Comparison of ENCODE assay signal across 30 cellular contexts in the genomic region with DNA sequence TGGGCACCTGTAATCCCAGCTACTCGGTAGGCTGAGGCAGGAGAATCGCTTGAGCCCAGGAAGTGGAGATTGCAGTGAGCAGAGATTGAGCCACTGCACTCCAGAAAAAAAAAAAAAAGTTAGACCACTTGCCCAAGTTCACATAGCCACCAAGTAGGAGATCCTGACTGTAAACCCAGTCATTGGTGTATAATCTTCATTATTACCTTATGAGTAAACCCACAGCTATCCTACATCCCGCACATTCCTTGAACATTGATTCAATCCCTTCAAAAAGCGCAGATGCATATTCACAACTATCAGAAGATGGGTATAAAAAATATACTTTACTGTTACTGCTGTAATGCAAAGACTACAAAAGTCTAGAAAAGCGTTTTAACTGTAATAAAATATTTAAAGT.
"Had no signal": no experiment of that assay in that cellular context is flagged by ENCODE, and none has a peak within 500 bp of the region (broad histone marks: within the 10 kb centered on the region; RNA-seq: fewer than 3 reads in every experiment).

No MANE protein-coding gene starts in this region.

- H3K4me3 Mint-ChIP-seq: activated CD4-positive, alpha-beta T cell treated with anti-CD3 and anti-CD28 coated beads for 36 hours; activated T-cell treated with anti-CD3 and anti-CD28 coated beads, Interleukin-2, amount 50 U/mL, for 72 hours; brain; nephron progenitor cell; stimulated activated memory B cell treated with anti-CD40 and anti-IgM and Interleukin-4, amounts not matched to agents 10 μg/mL and 1 μg/mL and 100 μg/mL, for 72 hours; stimulated activated naive CD8-positive, alpha-beta T cell treated with anti-CD3 and anti-CD28 coated beads, Interleukin-15, amount 100 ng/mL, for 72 hours; T-helper 2 cell treated with Interferon-gamma antibody and Interleukin-4, amounts not matched to agents 5 μg/mL and 100 μg/mL, for 36 hours had no signal

- H3K27ac Mint-ChIP-seq: activated CD4-positive, alpha-beta T cell treated with anti-CD3 and anti-CD28 coated beads for 36 hours; activated naive CD4-positive, alpha-beta T cell treated with anti-CD3 and anti-CD28 coated beads, Interleukin-2, amount 50 U/mL, for 72 hours; activated T-cell treated with anti-CD3 and anti-CD28 coated beads, Interleukin-2, amount 50 U/mL, for 72 hours; brain; nephron progenitor cell; stimulated activated memory B cell treated with anti-CD40 and anti-IgM and Interleukin-4, amounts not matched to agents 10 μg/mL and 1 μg/mL and 100 μg/mL, for 72 hours; stimulated activated naive CD8-positive, alpha-beta T cell treated with anti-CD3 and anti-CD28 coated beads, Interleukin-15, amount 100 ng/mL, for 72 hours; T-helper 2 cell treated with Interferon-gamma antibody and Interleukin-4, amounts not matched to agents 5 μg/mL and 100 μg/mL, for 36 hours had no signal

- H3K4me1 ChIP-seq: pancreas, prostate gland, thyroid gland, upper lobe of right lung had no signal

- H3K36me3 ChIP-seq: neutrophil, pancreas, prostate gland, thyroid gland, upper lobe of right lung had no signal

- ATAC-seq: activated CD4-positive, alpha-beta T cell treated with anti-CD3 and anti-CD28 coated beads for 36 hours; activated naive CD4-positive, alpha-beta T cell treated with anti-CD3 and anti-CD28 coated beads, Interleukin-2, amount 50 U/mL, for 72 hours; activated T-cell treated with anti-CD3 and anti-CD28 coated beads, Interleukin-2, amount 50 U/mL, for 72 hours; esophagus mucosa; left cardiac atrium; left ventricle myocardium superior; pancreas; sciatic nerve; stimulated activated memory B cell treated with anti-CD40 and anti-IgM and Interleukin-4, amounts not matched to agents 10 μg/mL and 1 μg/mL and 100 μg/mL, for 72 hours; stimulated activated naive CD8-positive, alpha-beta T cell treated with anti-CD3 and anti-CD28 coated beads, Interleukin-15, amount 100 ng/mL, for 72 hours; upper lobe of right lung had no signal

- H3K27me3 Mint-ChIP-seq: brain; stimulated activated memory B cell treated with anti-CD40 and anti-IgM and Interleukin-4, amounts not matched to agents 10 μg/mL and 1 μg/mL and 100 μg/mL, for 72 hours had no signal

- H3K36me3 Mint-ChIP-seq: activated naive CD4-positive, alpha-beta T cell treated with anti-CD3 and anti-CD28 coated beads, Interleukin-2, amount 50 U/mL, for 72 hours; brain; stimulated activated memory B cell treated with anti-CD40 and anti-IgM and Interleukin-4, amounts not matched to agents 10 μg/mL and 1 μg/mL and 100 μg/mL, for 72 hours had no signal

- H3K4me1 Mint-ChIP-seq: stimulated activated memory B cell treated with anti-CD40 and anti-IgM and Interleukin-4, amounts not matched to agents 10 μg/mL and 1 μg/mL and 100 μg/mL, for 72 hours had no signal

- H3K9me3 Mint-ChIP-seq: nephron progenitor cell; stimulated activated memory B cell treated with anti-CD40 and anti-IgM and Interleukin-4, amounts not matched to agents 10 μg/mL and 1 μg/mL and 100 μg/mL, for 72 hours had no signal

- H3K4me3 ChIP-seq: pancreas, prostate gland, thyroid gland, upper lobe of right lung had no signal

- H3K27ac ChIP-seq: neutrophil, pancreas, prostate gland, thyroid gland, upper lobe of right lung had no signal

- H3K9me3 ChIP-seq: neutrophil, pancreas, prostate gland, thyroid gland, upper lobe of right lung had no signal

- H3K27me3 ChIP-seq: neutrophil, pancreas, thyroid gland, upper lobe of right lung had no signal

- DNase-seq: activated CD4-positive, alpha-beta T cell treated with anti-CD3 and anti-CD28 coated beads for 36 hours; activated CD4-positive, alpha-beta T cell treated with anti-CD3 and anti-CD28 coated beads, Interleukin-2, amount 50 U/mL, for 4 hours; activated CD4-positive, CD25-positive, alpha-beta regulatory T cell; activated naive CD4-positive, alpha-beta T cell; activated T-cell treated with anti-CD3 and anti-CD28 coated beads for 4 hours; activated T-cell treated with anti-CD3 and anti-CD28 coated beads, Interleukin-2, amount 50 U/mL, for 72 hours; anterior cingulate cortex; foreskin fibroblast; head of caudate nucleus; hippocampal formation; left cardiac atrium; left ventricle myocardium superior; nephron progenitor cell; pancreas; retina; small intestine; stimulated activated CD4-positive, alpha-beta T cell treated with anti-CD3 and anti-CD28 coated beads, Interleukin-1b, Interleukin-23, amount 100 ng/mL, for 48 hours; stimulated activated CD4-positive, alpha-beta T cell treated with anti-CD3 and anti-CD28 coated beads, Interleukin-4, amount 100 ng/mL, for 4 hours; stimulated activated CD8-positive, alpha-beta memory T cell treated with anti-CD3 and anti-CD28 coated beads, Interleukin-4, amount 100 ng/mL, for 48 hours; stimulated activated naive CD8-positive, alpha-beta T cell treated with anti-CD3 and anti-CD28 coated beads, Interleukin-15, amount 100 ng/mL, for 72 hours; thyroid gland; upper lobe of right lung had no signal
